8 cellular contexts compared by ENCODE assay signal in the genomic region with DNA sequence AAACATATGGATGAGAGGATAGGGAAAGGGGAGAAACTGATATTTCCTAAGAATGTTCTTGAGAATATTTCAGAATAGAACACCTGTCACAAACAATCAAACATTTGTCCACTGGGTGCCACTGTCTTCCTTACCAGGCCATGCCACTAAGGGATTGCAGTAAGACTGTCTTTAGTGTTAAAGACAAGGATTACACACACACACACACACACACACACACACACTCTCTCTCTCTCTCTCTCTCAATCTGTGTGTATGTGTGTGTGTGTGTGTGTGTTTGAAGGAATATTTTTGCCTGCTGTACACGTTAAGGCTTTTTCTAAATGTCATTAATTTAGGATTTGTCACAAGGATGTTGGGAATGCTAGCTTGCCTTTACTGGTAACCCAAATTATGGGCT. TPM values are rescaled to one million over a fixed set of nuclear protein-coding genes. Genes with fewer than 3 reads are reported as not detected.
A peak's percentile ranks its signal among the peaks of the same experiment; 100 is the strongest.
DNase-seq lines count a peak whose midpoint lies in the region; ATAC-seq, FAIRE-seq and TF ChIP-seq lines count a peak whose summit lies in the region.

No MANE protein-coding gene starts in this region.

- no peaks in the 10 kb centered on the region for H3K9me1 ChIP-seq in K562 (ENCODE audit: control insufficient read depth, insufficient read depth, low read length)

- H3K36me3 ChIP-seq in K562 (ENCODE audit: control insufficient read depth, insufficient read depth, low read length): no peaks in the 10 kb centered on the region
- no peaks in the 10 kb centered on the region for H3K36me3 ChIP-seq in kidney (ENCODE audit: control insufficient read depth in 1 of 2, insufficient read depth in 2 of 2, low read length in 2 of 2)
- H3K36me3 ChIP-seq in upper lobe of left lung: no peaks in the 10 kb centered on the region

- no peak overlapping the region for H3K27ac Mint-ChIP-seq in H9

- TF ChIP-seq EP300 in K562 (IDR thresholded peaks at IDR 0.05; ENCODE audit: low read length) (no peak), upper lobe of left lung (IDR thresholded peaks at IDR 0.05) (no peak)

- TF ChIP-seq POLR2A in K562 (conservative IDR thresholded peaks at IDR 0.05) (no peak), upper lobe of left lung (IDR thresholded peaks at IDR 0.05) (no peak), lower leg skin (IDR thresholded peaks at IDR 0.05) (no peak)

- peak; percentile 61 for TF ChIP-seq CTCF in H9 (conservative IDR thresholded peaks at IDR 0.05)
- peak in 2 of 3 experiments; percentile 47 to 50; a peak in 3 of 6 replicates for TF ChIP-seq CTCF in K562 (IDR thresholded peaks at IDR 0.05 in 2 of 3, conservative IDR thresholded peaks at IDR 0.05 in 1 of 3; ENCODE audit: insufficient read depth in 2 of 3, low read depth in 1 of 3, low read length in 3 of 3)
- peak; percentile 42 for TF ChIP-seq CTCF in kidney (IDR thresholded peaks at IDR 0.05; ENCODE audit: borderline replicate concordance, extremely low read depth, insufficient read depth)
- TF ChIP-seq CTCF in upper lobe of left lung (IDR thresholded peaks at IDR 0.05): peak in 5 of 6 experiments; percentile 10 to 53 (median 46)
- TF ChIP-seq CTCF in lower leg skin (IDR thresholded peaks at IDR 0.05): no peak

- H3K27me3 ChIP-seq in H9 (ENCODE audit: insufficient read depth, low read length) (no peaks in the 10 kb centered on the region), K562 (ENCODE audit: control insufficient read depth in 2 of 2, insufficient read depth in 2 of 2, low read length in 2 of 2) (peaks cover 0 to 2% of the 10 kb centered on the region in 2 experiments; a peak in 1 of 5 replicates), upper lobe of left lung (no peaks in the 10 kb centered on the region)

- no peak overlapping the region for H4K8ac ChIP-seq in H9 (replicated peaks; ENCODE audit: insufficient read length, low read depth, low read length)

- no TSS peak for BruUV-seq in K562 (replicated peaks; lab: Mats Ljungman, UMichigan)

- H3K18ac ChIP-seq in H9 (ENCODE audit: insufficient read length, low read depth, low read length): no peak overlapping the region

- H3K23me2 ChIP-seq in H9 (ENCODE audit: insufficient read length, low read depth, low read length, poor library complexity, severe bottlenecking): no peaks in the 10 kb centered on the region

- no peak overlapping the region for H3T11ph ChIP-seq in H9 (ENCODE audit: low read length)

- no peaks in the 10 kb centered on the region for H3K79me2 ChIP-seq in H9 (ENCODE audit: insufficient read depth, low read length)
- H3K79me2 ChIP-seq in K562 (ENCODE audit: control insufficient read depth, insufficient read depth, low read length): no peaks in the 10 kb centered on the region

- no peaks in the 10 kb centered on the region for H3K9me3 Mint-ChIP-seq in H9

- POLR2A ChIA-PET in K562 (lab: Yijun Ruan, JAX): no interaction called here

- H2BK20ac ChIP-seq in H9 (ENCODE audit: low read depth, low read length, poor library complexity, severe bottlenecking): no peak overlapping the region

- no peak overlapping the region for H4K91ac ChIP-seq in H9 (ENCODE audit: insufficient read length, low read depth, low read length)

- no peak overlapping the region for H2BK12ac ChIP-seq in H9 (ENCODE audit: insufficient read length, low read depth, low read length)

- no peak overlapping the region for H3K27ac ChIP-seq in H9 (ENCODE audit: insufficient read length, low read depth, low read length)
- no peak overlapping the region for H3K27ac ChIP-seq in K562 (ENCODE audit: extremely low read depth, low read depth, low read length)
- no peak overlapping the region for H3K27ac ChIP-seq in kidney (ENCODE audit: low read depth in 2 of 2, low read length in 2 of 2)
- no peak overlapping the region for H3K27ac ChIP-seq in upper lobe of left lung

- no CpG with 5 or more reads among the region's 1 CpG for WGBS in H9 (ENCODE audit: extremely low coverage, insufficient read length, low lambda C conversion rate)
- WGBS in K562 (ENCODE audit: insufficient coverage, low coverage, missing lambda C conversion rate): 0% methylated on average over 1 of the region's 1 CpG
- 23 to 30% methylated on average over 1 of the region's 1 CpG for WGBS in upper lobe of left lung, 2 donors
- 35 to 36% methylated on average over 1 of the region's 1 CpG for WGBS in lower leg skin, 2 donors

- no peaks in the 10 kb centered on the region for H3K4me1 ChIP-seq in H9 (ENCODE audit: insufficient read depth, low read length)
- H3K4me1 ChIP-seq in K562 (replicated peaks in 1 of 2; ENCODE audit: control insufficient read depth in 2 of 2, insufficient read depth in 2 of 2, low read length in 2 of 2): no peaks in the 10 kb centered on the region; a peak in 2 of 5 replicates
- H3K4me1 ChIP-seq in kidney (ENCODE audit: control insufficient read depth in 1 of 2, insufficient read depth in 1 of 2, low read depth in 1 of 2, low read length in 2 of 2): no peaks in the 10 kb centered on the region
- H3K4me1 ChIP-seq in upper lobe of left lung: peaks cover 0 to 2% (median 0%) of the 10 kb centered on the region in 4 donors

- H2BK120ac ChIP-seq in H9 (ENCODE audit: low read depth, low read length, poor library complexity, severe bottlenecking): no peak overlapping the region

- H3K14ac ChIP-seq in H9 (ENCODE audit: insufficient read depth, low read length): no peak overlapping the region

- DNase-seq in A172 (ENCODE audit: low spot score) (peak; percentile 36), G401 (ENCODE audit: low spot score) (peak; percentile 82), H9 (no peak), NCI-H146 (lab: John Stamatoyannopoulos, UW) (peak; percentile 54), K562 (ENCODE audit: extremely low read depth in 1 of 4, low spot score in 3 of 4) (peak in 3 of 4 experiments; percentile 11 to 21 (median 14)), kidney (no peak), upper lobe of left lung (peak in 1 of 2 donors; percentile 36), lower leg skin (ENCODE audit: low spot score in 2 of 2) (no peak)

- no peaks in the 10 kb centered on the region for H3K9me3 ChIP-seq in H9 (ENCODE audit: control insufficient read depth, low read depth, low read length)
- H3K9me3 ChIP-seq in K562 (replicated peaks; ENCODE audit: control insufficient read depth, insufficient read depth, low read depth, low read length): no peaks in the 10 kb centered on the region
- H3K9me3 ChIP-seq in kidney (ENCODE audit: control insufficient read depth in 1 of 2, low read length in 2 of 2): no peaks in the 10 kb centered on the region
- H3K9me3 ChIP-seq in upper lobe of left lung: no peaks in the 10 kb centered on the region

- intact Hi-C loops in K562 (cut with micrococcal nuclease): no loop called here
- intact Hi-C loops in kidney (cut with DNase I): no loop called here
- intact Hi-C loops in lower leg skin (cut with DNase I; ENCODE audit: low total_unique reads): no loop called here

- H3K27me3 Mint-ChIP-seq in H9 (ENCODE audit: low read depth): peaks cover 2% of the 10 kb centered on the region; the same call in 1 of the 2 replicates

- H4K5ac ChIP-seq in H9 (ENCODE audit: insufficient read length, low read depth, low read length): no peak overlapping the region

- no peak overlapping the region for H2AFZ ChIP-seq in H9 (ENCODE audit: low read length)
- no peak overlapping the region for H2AFZ ChIP-seq in K562 (ENCODE audit: low read depth, low read length)

- no peak overlapping the region for H3K4ac ChIP-seq in H9 (ENCODE audit: low read depth, low read length)

- H2BK5ac ChIP-seq in H9 (ENCODE audit: insufficient read length, low read length): no peak overlapping the region

- no peaks in the 10 kb centered on the region for H3K36me3 Mint-ChIP-seq in H9 (ENCODE audit: insufficient read depth in 1 of 3, low read depth in 3 of 3)

- CTCF ChIA-PET in K562 (lab: Yijun Ruan, JAX; ENCODE audit: low intra/inter-chr PET ratio): no interaction called here

- peaks cover 13 to 20% of the 10 kb centered on the region in 2 experiments for H3K4me1 Mint-ChIP-seq in H9

- no peak overlapping the region for H3K4me3 ChIP-seq in K562
- no peak overlapping the region for H3K4me3 ChIP-seq in kidney (ENCODE audit: low read length in 2 of 2)
- H3K4me3 ChIP-seq in upper lobe of left lung: no peak overlapping the region
- no peak overlapping the region for H3K4me3 ChIP-seq in lower leg skin (ENCODE audit: low read depth, poor library complexity, severe bottlenecking)

- ATAC-seq in K562 (peak; percentile 74), upper lobe of left lung (ENCODE audit: low FRiP score in 2 of 2) (peak; percentile 43 to 53)

- no peak overlapping the region for H3K23ac ChIP-seq in H9 (ENCODE audit: insufficient read length, low read depth, low read length)

- in situ Hi-C loops in G401 (cut with HindIII; ENCODE audit: low sequenced_read_pairs) (no loop called here), K562 (cut with MboI) (loop anchor here (10.0 kb wide), 1 partner anchor 447 kb away; no protein-coding TSS in a partner anchor)

- no peak overlapping the region for H3K9ac ChIP-seq in H9 (ENCODE audit: extremely low read depth, insufficient read length, low read length)
- H3K9ac ChIP-seq in K562 (ENCODE audit: insufficient read depth in 1 of 2, low read depth in 2 of 2, low read length in 2 of 2): no peak overlapping the region
- H3K9ac ChIP-seq in kidney (ENCODE audit: low read length in 2 of 2): no peak overlapping the region

- FAIRE-seq in K562 (lab: Jason Lieb, UNC): peak; percentile 19
- no peak for FAIRE-seq in kidney (lab: Jason Lieb, UNC)

- no peak overlapping the region for H3K4me3 Mint-ChIP-seq in H9

- no peak overlapping the region for H2BK15ac ChIP-seq in H9 (ENCODE audit: low read depth, low read length)

- TF ChIP-seq RAD21 in K562 (CRISPR knock-in tag; conservative IDR thresholded peaks at IDR 0.05 in 1 of 2, IDR thresholded peaks at IDR 0.05 in 1 of 2): peak; percentile 21 to 38

- H3K4me2 ChIP-seq in H9 (ENCODE audit: insufficient read depth, insufficient read length, low read length): no peak overlapping the region
- H3K4me2 ChIP-seq in K562 (ENCODE audit: insufficient read depth, low read length): no peak overlapping the region

- no peak overlapping the region for H2AK5ac ChIP-seq in H9 (ENCODE audit: insufficient read length, low read length)

- H4K20me1 ChIP-seq in H9 (ENCODE audit: control insufficient read depth, insufficient read depth, insufficient read length): no peaks in the 10 kb centered on the region
- H4K20me1 ChIP-seq in K562 (replicated peaks; ENCODE audit: control insufficient read depth, insufficient read depth, low read length): no peaks in the 10 kb centered on the region

- no peaks in the 10 kb centered on the region for H3K79me1 ChIP-seq in H9 (ENCODE audit: insufficient read depth, low read depth, low read length, poor library complexity, severe bottlenecking)

- no peak overlapping the region for H3K56ac ChIP-seq in H9 (ENCODE audit: insufficient read length, low read depth, low read length)

RNA-seq across cellular contexts. Expression of gene CCDC192, which starts 54.4 kb away (rescaled TPM):
- not detected in 2 replicates for total RNA-seq in A172 (2014; rRNA removed; shearing (Covaris generic))
- not detected in 2 replicates for total RNA-seq in G401 (2014; rRNA removed; shearing (Covaris generic))
- 0.22 TPM in 1 of 2 replicates, not detected in the other for total RNA-seq in H9 (2021)
- total RNA-seq in K562 (2011; cell fraction: chromatin; rRNA removed; ENCODE audit: low replicate concordance): 1.9 and 3.5 TPM in 2 replicates
- 4.5 TPM in 1 of 2 replicates, not detected in the other for total RNA-seq in K562 (2011; cell fraction: nucleolus; rRNA removed)
- 0.95 and 2.1 TPM in 2 replicates for total RNA-seq in K562 (2011; cell fraction: nucleoplasm; rRNA removed)
- total RNA-seq in K562 (2014; rRNA removed): 0.54 TPM in 1 of 2 replicates, not detected in the other
- total RNA-seq in K562 (2014; rRNA removed; fragmentation: Illumina TruSeq; extraction: Trizol): 0.22 and 0.62 TPM in 2 replicates
- 0.29 and 0.41 TPM in 2 replicates for total RNA-seq in K562 (2015; rRNA removed; fragmentation: Illumina TruSeq; extraction: Trizol)
- total RNA-seq in K562 (2021): not detected in 2 replicates
- polyA plus RNA-seq in K562 (2011; rRNA removed): 0.11 and 0.29 TPM in 2 replicates
- 0.25 TPM in 1 of 2 replicates, not detected in the other for polyA plus RNA-seq in K562 (2011; cell fraction: cytosol; rRNA removed)
- 0.17 and 0.34 TPM in 2 replicates for polyA plus RNA-seq in K562 (2011; cell fraction: nucleus; rRNA removed)
- polyA plus RNA-seq in K562 (2012): 0.47 and 0.64 TPM in 2 replicates
- polyA plus RNA-seq in K562 (2014; fragmentation: Illumina TruSeq; extraction: Trizol): 0.21 TPM in 1 of 2 replicates, not detected in the other
- under 1 TPM; 0.38 to 0.66 TPM for polyA plus RNA-seq in K562 (2014; fragmentation: Nextera tagmentation; extraction: Ambion mirVana)
- 0.45 TPM in 1 of 2 replicates, not detected in the other for polyA plus RNA-seq in K562 (2014; rRNA removed)
- 0.45 TPM in 1 of 2 replicates, not detected in the other for polyA minus RNA-seq in K562 (2011; rRNA and poly(A)+ RNA removed)
- not detected in 2 replicates for polyA minus RNA-seq in K562 (2011; cell fraction: cytosol; rRNA and poly(A)+ RNA removed)
- 0.44 and 0.94 TPM in 2 replicates for polyA minus RNA-seq in K562 (2011; cell fraction: nucleus; rRNA and poly(A)+ RNA removed)
- total RNA-seq in kidney: not detected
- not detected for polyA plus RNA-seq in kidney (ENCODE audit: insufficient read depth, low read depth, low replicate concordance)
- total RNA-seq in upper lobe of left lung: under 1 TPM in 1 of 6 donors, not detected in 5; 0.76 TPM
- total RNA-seq in lower leg skin: not detected

Comparison
In these comparisons a context has a peak if more than half of its experiments do, and no peak if none do; other contexts are left out.
1. DNase-seq: peak in A172 (single experiment), G401 (single experiment), NCI-H146 (single experiment) and K562 (3 of 4); none in H9 (single experiment), kidney (single experiment) and lower leg skin (0 of 2).
2. CTCF ChIP-seq: peak in H9 (single experiment), K562 (2 of 3), kidney (single experiment) and upper lobe of left lung (5 of 6); none in lower leg skin (0 of 3).